In the genomic region with DNA sequence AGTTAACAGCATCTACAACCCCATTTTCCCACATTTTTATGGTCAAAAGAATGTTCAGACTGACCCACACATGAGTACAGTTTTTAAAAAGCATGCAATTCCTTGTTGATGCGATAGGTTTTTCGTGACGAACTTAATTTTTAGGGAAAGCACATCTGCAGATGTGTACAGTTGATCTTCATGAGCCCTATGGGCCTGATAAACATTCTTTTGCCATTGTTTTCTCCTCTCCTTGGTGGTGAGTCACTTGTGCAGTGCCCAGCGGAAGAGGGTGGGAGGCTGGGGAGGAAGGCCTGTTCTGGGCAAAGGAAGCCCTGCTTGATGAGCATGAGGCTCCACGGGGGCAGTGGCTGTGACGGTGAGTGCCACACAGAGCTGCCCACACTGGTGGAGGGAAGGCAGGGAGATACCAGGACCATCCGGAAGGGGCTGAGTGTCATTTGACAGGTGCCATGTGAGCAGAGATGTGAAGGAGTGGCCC, we compare ENCODE assay signal across 9 cellular contexts. TPM values are rescaled to one million over a fixed set of nuclear protein-coding genes. Genes with fewer than 3 reads are reported as not detected.
DNase-seq lines count a peak whose midpoint lies in the region; ATAC-seq, FAIRE-seq and TF ChIP-seq lines count a peak whose summit lies in the region.
"Had no signal": no experiment of that assay in that cellular context is flagged by ENCODE, and none has a peak within 500 bp of the region (broad histone marks: within the 10 kb centered on the region; RNA-seq: fewer than 3 reads in every experiment).

No MANE protein-coding gene starts in this region.

- FAIRE-seq in endothelial cell of umbilical vein (lab: Jason Lieb, UNC): peak; percentile 99
- FAIRE-seq: islet of Langerhans had no signal

- peak overlapping the region; percentile 37 for H3K9ac ChIP-seq in endothelial cell of umbilical vein (replicated peaks; ENCODE audit: extremely low read depth, insufficient read depth, low read length)

- peaks cover 100% of the 10 kb centered on the region for H3K79me2 ChIP-seq in endothelial cell of umbilical vein (ENCODE audit: control insufficient read depth, insufficient read depth, low read length)

- H3K4me1 ChIP-seq in endothelial cell of umbilical vein (ENCODE audit: control insufficient read depth, extremely low read depth, insufficient read depth, low read length) (peaks cover 79% of the 10 kb centered on the region), BE2C (peaks cover 6% of the 10 kb centered on the region)

- dilution Hi-C loops in endothelial cell of umbilical vein (cut with MboI; ENCODE audit: extremely low pct_ligation_motif_present, low sequenced_read_pairs): no loop called here

- H3K4me1 Mint-ChIP-seq in T-helper 17 cell: peaks cover 77% of the 10 kb centered on the region
- H3K4me1 Mint-ChIP-seq in osteocyte (ENCODE audit: unreplicated experiment): peaks cover 74% of the 10 kb centered on the region

- no peaks in the 10 kb centered on the region for H3K36me3 Mint-ChIP-seq in T-helper 17 cell (ENCODE audit: low read depth)
- H3K36me3 Mint-ChIP-seq in osteocyte (ENCODE audit: unreplicated experiment): no peaks in the 10 kb centered on the region

- TF ChIP-seq POLR2A in endothelial cell of umbilical vein (IDR thresholded peaks at IDR 0.05; ENCODE audit: low read depth, low read length): no peak

- no peak overlapping the region for H2AFZ ChIP-seq in endothelial cell of umbilical vein (ENCODE audit: low read depth, low read length)

- H3K36me3 ChIP-seq in endothelial cell of umbilical vein (ENCODE audit: control insufficient read depth in 2 of 2, extremely low read depth in 1 of 2, insufficient read depth in 2 of 2, low read length in 2 of 2): peaks cover 0 to 5% of the 10 kb centered on the region in 2 experiments
- H3K36me3 ChIP-seq in BE2C: peaks cover 74% of the 10 kb centered on the region

- H3K27ac Mint-ChIP-seq in T-helper 17 cell: peak overlapping the region; percentile 94
- H3K27ac Mint-ChIP-seq in osteocyte (ENCODE audit: unreplicated experiment): peak overlapping the region; percentile 84

- H3K9me3 Mint-ChIP-seq in osteocyte (ENCODE audit: unreplicated experiment): no peaks in the 10 kb centered on the region

- BruUV-seq in endothelial cell of umbilical vein (replicated peaks; lab: Mats Ljungman, UMichigan): no TSS peak

- peak overlapping the region; percentile 94 for H3K27ac ChIP-seq in endothelial cell of umbilical vein (ENCODE audit: insufficient read depth, low read depth, low read length)

- intact Hi-C loops in endothelial cell of umbilical vein (cut with micrococcal nuclease): loop anchor here (1.0 to 10.0 kb wide), 7 partner anchors 53 to 606 kb away; a partner anchor contains a TSS

- H3K9me3 ChIP-seq in T-helper 17 cell (ENCODE audit: control insufficient read depth, low read length, poor library complexity, severe bottlenecking): no peaks in the 10 kb centered on the region
- no peaks in the 10 kb centered on the region for H3K9me3 ChIP-seq in endothelial cell of umbilical vein (replicated peaks; ENCODE audit: control insufficient read depth, insufficient read depth, low read length)
- no peaks in the 10 kb centered on the region for H3K9me3 ChIP-seq in BE2C

- H3K27me3 ChIP-seq in endothelial cell of umbilical vein (ENCODE audit: control insufficient read depth in 2 of 2, insufficient read depth in 2 of 2, low read length in 2 of 2): no peaks in the 10 kb centered on the region
- H3K27me3 ChIP-seq in BE2C: no peaks in the 10 kb centered on the region

- no peak for ATAC-seq in T-helper 17 cell
- ATAC-seq in GM21786 (IDR thresholded peaks at IDR 0.05; ENCODE audit: unreplicated experiment): no peak

- H3K27me3 Mint-ChIP-seq in T-helper 17 cell (no peaks in the 10 kb centered on the region), osteocyte (ENCODE audit: unreplicated experiment) (no peaks in the 10 kb centered on the region)

- H3K4me2 ChIP-seq in endothelial cell of umbilical vein (ENCODE audit: insufficient read depth, low read length): peak overlapping the region; percentile 27

- peaks cover 8% of the 10 kb centered on the region for H4K20me1 ChIP-seq in endothelial cell of umbilical vein (replicated peaks; ENCODE audit: control insufficient read depth, extremely low read depth, insufficient read depth, low read length)

- POLR2A ChIA-PET in endothelial cell of umbilical vein (lab: Charles Lee): no interaction called here

- H3K4me3 ChIP-seq in endothelial cell of umbilical vein (replicated peaks in 1 of 3; ENCODE audit: insufficient read depth in 1 of 3, low read depth in 1 of 3, low read length in 3 of 3) (peak overlapping the region in 1 of 3 experiments; percentile 10), BE2C (ENCODE audit: low read depth, low read length) (no peak overlapping the region)

- H3K4me3 Mint-ChIP-seq in T-helper 17 cell: peak overlapping the region; percentile 87
- H3K4me3 Mint-ChIP-seq in osteocyte (ENCODE audit: unreplicated experiment): peak overlapping the region; percentile 42

- DNase-seq in GM04504 (ENCODE audit: low read depth) (peak; percentile 68), T-helper 17 cell (no peak), endothelial cell of umbilical vein (ENCODE audit: low read depth, low spot score) (peak; percentile 94), osteocyte (ENCODE audit: extremely low spot score, unreplicated experiment) (no peak), middle frontal gyrus (ENCODE audit: extremely low spot score, low spot score) (no peak), BE2C (no peak), NCI-H526 (lab: John Stamatoyannopoulos, UW) (no peak)

- CTCF ChIA-PET in endothelial cell of umbilical vein (lab: Charles Lee): interaction anchor here (0.6 to 1.1 kb wide), 2 partner anchors 84 to 88 kb away, joined by 3 read pairs; no protein-coding TSS in a partner anchor

- TF ChIP-seq CTCF in endothelial cell of umbilical vein (IDR thresholded peaks at IDR 0.05; ENCODE audit: extremely low read depth in 1 of 2, insufficient read depth in 1 of 2, low read depth in 1 of 2, low read length in 2 of 2): no peak
- TF ChIP-seq CTCF in osteocyte (IDR thresholded peaks at IDR 0.05): no peak
- no peak for TF ChIP-seq CTCF in BE2C (IDR thresholded peaks at IDR 0.05; ENCODE audit: low read depth, low read length)

- H3K9me1 ChIP-seq in endothelial cell of umbilical vein (replicated peaks; ENCODE audit: control insufficient read depth, extremely low read depth, insufficient read depth, low read length): no peaks in the 10 kb centered on the region

TF ChIP-seq in endothelial cell of umbilical vein, 7 proteins besides CTCF, POLR2A, EP300 and RAD21 (continues in another document):
- peak; percentile 95 for TF ChIP-seq FOS (IDR thresholded peaks at IDR 0.05; ENCODE audit: borderline replicate concordance, insufficient read depth, low read length)
- peak; percentile 62 for TF ChIP-seq GATA2 (IDR thresholded peaks at IDR 0.05; ENCODE audit: insufficient read depth, insufficient read length, low read depth, low read length)

RNA-seq across cellular contexts. Expression of a gene that starts 5.3 kb away (rescaled TPM):
- total RNA-seq in T-helper 17 cell (100 to 1,000 TPM; 325 to 382 TPM), endothelial cell of umbilical vein (488 and 499 TPM in 2 replicates), osteocyte (305 and 306 TPM in 2 replicates)
- polyA plus RNA-seq in endothelial cell of umbilical vein: 844 and 1,054 TPM in 2 replicates
- 724 and 860 TPM in 2 replicates for polyA plus RNA-seq in endothelial cell of umbilical vein (2011; cell fraction: cytosol; rRNA removed)
- 433 and 446 TPM in 2 replicates for polyA plus RNA-seq in endothelial cell of umbilical vein (2011; cell fraction: nucleus; rRNA removed)
- polyA plus RNA-seq in endothelial cell of umbilical vein (2012): 473 and 510 TPM in 2 replicates
- 691 and 797 TPM in 2 replicates for polyA minus RNA-seq in endothelial cell of umbilical vein
- polyA minus RNA-seq in endothelial cell of umbilical vein (2011; cell fraction: cytosol; rRNA and poly(A)+ RNA removed): 221 TPM
- 130 and 181 TPM in 2 replicates for polyA minus RNA-seq in endothelial cell of umbilical vein (2011; cell fraction: nucleus; rRNA and poly(A)+ RNA removed)
- 1,294 TPM for polyA plus RNA-seq in BE2C (2012; ENCODE audit: insufficient read depth, insufficient read length, low read depth)

RNA-seq across cellular contexts. Expression of a gene that starts 15.3 kb away (rescaled TPM):
- 10 to 100 TPM; 20.9 to 21.6 TPM for total RNA-seq in T-helper 17 cell
- 21.7 and 23.9 TPM in 2 replicates for total RNA-seq in endothelial cell of umbilical vein
- 19.9 and 21.1 TPM in 2 replicates for polyA plus RNA-seq in endothelial cell of umbilical vein
- polyA plus RNA-seq in endothelial cell of umbilical vein (2011; cell fraction: cytosol; rRNA removed): 14.6 and 17.1 TPM in 2 replicates
- polyA plus RNA-seq in endothelial cell of umbilical vein (2011; cell fraction: nucleus; rRNA removed): 22.9 and 27.5 TPM in 2 replicates
- 12.8 and 15.1 TPM in 2 replicates for polyA plus RNA-seq in endothelial cell of umbilical vein (2012)
- polyA minus RNA-seq in endothelial cell of umbilical vein: 2.4 and 2.6 TPM in 2 replicates
- polyA minus RNA-seq in endothelial cell of umbilical vein (2011; cell fraction: cytosol; rRNA and poly(A)+ RNA removed): 4.3 TPM
- polyA minus RNA-seq in endothelial cell of umbilical vein (2011; cell fraction: nucleus; rRNA and poly(A)+ RNA removed): 1.6 and 2.8 TPM in 2 replicates
- 13.0 and 13.6 TPM in 2 replicates for total RNA-seq in osteocyte
- polyA plus RNA-seq in BE2C (2012; ENCODE audit: insufficient read depth, insufficient read length, low read depth): 59.4 TPM

RNA-seq across cellular contexts. Expression of a gene that starts 21.3 kb away (rescaled TPM):
- total RNA-seq in T-helper 17 cell (10 to 100 TPM; 55.2 to 59.9 TPM), endothelial cell of umbilical vein (57.0 and 58.7 TPM in 2 replicates), osteocyte (46.1 and 47.4 TPM in 2 replicates)
- 155 and 287 TPM in 2 replicates for polyA plus RNA-seq in endothelial cell of umbilical vein
- 84.5 and 110 TPM in 2 replicates for polyA plus RNA-seq in endothelial cell of umbilical vein (2011; cell fraction: cytosol; rRNA removed)
- 103 and 115 TPM in 2 replicates for polyA plus RNA-seq in endothelial cell of umbilical vein (2011; cell fraction: nucleus; rRNA removed)
- polyA plus RNA-seq in endothelial cell of umbilical vein (2012): 43.4 and 51.1 TPM in 2 replicates
- polyA minus RNA-seq in endothelial cell of umbilical vein: 35.6 and 46.6 TPM in 2 replicates
- polyA minus RNA-seq in endothelial cell of umbilical vein (2011; cell fraction: cytosol; rRNA and poly(A)+ RNA removed): 56.2 TPM
- polyA minus RNA-seq in endothelial cell of umbilical vein (2011; cell fraction: nucleus; rRNA and poly(A)+ RNA removed): 13.6 and 18.8 TPM in 2 replicates
- 502 TPM for polyA plus RNA-seq in BE2C (2012; ENCODE audit: insufficient read depth, insufficient read length, low read depth)

RNA-seq across cellular contexts. Expression of a gene that starts 52.3 kb away (rescaled TPM):
- 100 to 1,000 TPM; 233 to 245 TPM for total RNA-seq in T-helper 17 cell
- total RNA-seq in endothelial cell of umbilical vein: 237 and 239 TPM in 2 replicates
- polyA plus RNA-seq in endothelial cell of umbilical vein: 742 and 822 TPM in 2 replicates
- 294 and 443 TPM in 2 replicates for polyA plus RNA-seq in endothelial cell of umbilical vein (2011; cell fraction: cytosol; rRNA removed)
- polyA plus RNA-seq in endothelial cell of umbilical vein (2011; cell fraction: nucleus; rRNA removed): 325 and 344 TPM in 2 replicates
- 161 and 241 TPM in 2 replicates for polyA plus RNA-seq in endothelial cell of umbilical vein (2012)
- polyA minus RNA-seq in endothelial cell of umbilical vein: 140 and 214 TPM in 2 replicates
- 74.7 TPM for polyA minus RNA-seq in endothelial cell of umbilical vein (2011; cell fraction: cytosol; rRNA and poly(A)+ RNA removed)
- 61.4 and 97.7 TPM in 2 replicates for polyA minus RNA-seq in endothelial cell of umbilical vein (2011; cell fraction: nucleus; rRNA and poly(A)+ RNA removed)
- 150 and 166 TPM in 2 replicates for total RNA-seq in osteocyte
- polyA plus RNA-seq in BE2C (2012; ENCODE audit: insufficient read depth, insufficient read length, low read depth): 1,564 TPM

Comparison
In these comparisons a context has a peak if more than half of its experiments do, and no peak if none do; other contexts are left out.
1. DNase-seq: peak in GM04504 (single experiment) and endothelial cell of umbilical vein (single experiment); none in T-helper 17 cell (0 of 3), osteocyte (single experiment), middle frontal gyrus (single experiment), BE2C (single experiment) and NCI-H526 (0 of 2).